17 cellular contexts compared by ENCODE assay signal in the genomic region with DNA sequence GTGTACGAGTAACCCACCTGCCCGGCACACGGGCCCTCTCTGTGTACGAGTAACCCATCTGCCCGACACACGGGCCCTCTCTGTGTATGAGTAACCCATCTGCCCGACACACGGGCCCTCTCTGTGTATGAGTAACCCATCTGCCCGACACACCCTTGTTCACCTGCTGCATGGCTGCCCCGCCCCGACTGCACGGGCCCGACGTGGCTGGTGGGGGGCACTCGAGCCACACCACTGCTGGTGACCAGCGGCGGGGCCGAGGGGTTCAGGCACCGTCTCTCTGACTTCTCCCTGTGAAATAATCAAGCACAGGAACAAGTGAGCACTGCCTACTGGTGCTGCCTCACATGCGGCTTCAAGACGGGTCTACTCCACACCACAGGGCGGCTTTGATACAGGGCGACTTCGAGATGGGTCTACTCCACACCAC.
"Had no signal": no experiment of that assay in that cellular context is flagged by ENCODE, and none has a peak within 500 bp of the region (broad histone marks: within the 10 kb centered on the region; RNA-seq: fewer than 3 reads in every experiment).

No MANE protein-coding gene starts in this region.

- H3K27me3 ChIP-seq: adrenal gland, cardiac muscle cell, esophagus muscularis mucosa, thyroid gland had no signal

- DNase-seq: activated CD4-positive, alpha-beta T cell treated with anti-CD3 and anti-CD28 coated beads, Interleukin-2, amount 50 U/mL, for 4 hours; activated CD8-positive, alpha-beta memory T cell treated with anti-CD3 and anti-CD28 coated beads, Interleukin-2, amount 10 ng/mL, durations not matched to agents 7 days and 5 days; activated effector memory CD4-positive, alpha-beta T cell treated with anti-CD3 and anti-CD28 coated beads, Interleukin-2, amount 50 U/mL, for 16 hours; activated T-cell treated with anti-CD3 and anti-CD28 coated beads, Interleukin-2, amount 50 U/mL, for 24 hours; hypothalamus; kidney; stimulated activated CD4-positive, alpha-beta T cell treated with anti-CD3 and anti-CD28 coated beads, Interleukin-2, amount 100 ng/mL, for 24 hours; stimulated activated naive B cell treated with anti-CD40 and anti-IgM and Interleukin-4, amounts not matched to agents 10 μg/mL and 1 μg/mL and 100 μg/mL, for 72 hours; SW 1271; thyroid gland had no signal

- H3K36me3 Mint-ChIP-seq: activated CD8-positive, alpha-beta memory T cell treated with anti-CD3 and anti-CD28 coated beads, Interleukin-2, amount 10 ng/mL, durations not matched to agents 7 days and 5 days had no signal

- H3K4me1 ChIP-seq: adrenal gland, thyroid gland had no signal

- H3K9me3 Mint-ChIP-seq: activated naive CD4-positive, alpha-beta T cell treated with anti-CD3 and anti-CD28 coated beads, Interleukin-2, amount 50 U/mL, for 24 hours; activated T-cell treated with anti-CD3 and anti-CD28 coated beads, Interleukin-2, amount 50 U/mL, for 24 hours; mesothelial cell of epicardium; neural crest cell; stimulated activated naive B cell treated with anti-CD40 and anti-IgM and Interleukin-4, amounts not matched to agents 10 μg/mL and 1 μg/mL and 100 μg/mL, for 72 hours had no signal

- ATAC-seq: activated CD8-positive, alpha-beta memory T cell treated with anti-CD3 and anti-CD28 coated beads, Interleukin-2, amount 10 ng/mL, durations not matched to agents 7 days and 5 days; sciatic nerve had no signal

- H3K4me3 Mint-ChIP-seq: activated CD8-positive, alpha-beta memory T cell treated with anti-CD3 and anti-CD28 coated beads, Interleukin-2, amount 10 ng/mL, durations not matched to agents 7 days and 5 days; activated naive CD4-positive, alpha-beta T cell treated with anti-CD3 and anti-CD28 coated beads, Interleukin-2, amount 50 U/mL, for 24 hours; activated T-cell treated with anti-CD3 and anti-CD28 coated beads, Interleukin-2, amount 50 U/mL, for 24 hours; mesothelial cell of epicardium; neural crest cell; stimulated activated naive B cell treated with anti-CD40 and anti-IgM and Interleukin-4, amounts not matched to agents 10 μg/mL and 1 μg/mL and 100 μg/mL, for 72 hours had no signal

- H3K4me1 Mint-ChIP-seq: activated CD8-positive, alpha-beta memory T cell treated with anti-CD3 and anti-CD28 coated beads, Interleukin-2, amount 10 ng/mL, durations not matched to agents 7 days and 5 days; activated naive CD4-positive, alpha-beta T cell treated with anti-CD3 and anti-CD28 coated beads, Interleukin-2, amount 50 U/mL, for 24 hours; mesothelial cell of epicardium; neural crest cell; stimulated activated naive B cell treated with anti-CD40 and anti-IgM and Interleukin-4, amounts not matched to agents 10 μg/mL and 1 μg/mL and 100 μg/mL, for 72 hours had no signal

- H3K27ac ChIP-seq: adrenal gland, cardiac muscle cell, esophagus muscularis mucosa, thyroid gland had no signal

- H3K27ac Mint-ChIP-seq: activated CD8-positive, alpha-beta memory T cell treated with anti-CD3 and anti-CD28 coated beads, Interleukin-2, amount 10 ng/mL, durations not matched to agents 7 days and 5 days; mesothelial cell of epicardium; stimulated activated naive B cell treated with anti-CD40 and anti-IgM and Interleukin-4, amounts not matched to agents 10 μg/mL and 1 μg/mL and 100 μg/mL, for 72 hours had no signal
